Comparison of ENCODE assay signal across 21 cellular contexts in the genomic region with DNA sequence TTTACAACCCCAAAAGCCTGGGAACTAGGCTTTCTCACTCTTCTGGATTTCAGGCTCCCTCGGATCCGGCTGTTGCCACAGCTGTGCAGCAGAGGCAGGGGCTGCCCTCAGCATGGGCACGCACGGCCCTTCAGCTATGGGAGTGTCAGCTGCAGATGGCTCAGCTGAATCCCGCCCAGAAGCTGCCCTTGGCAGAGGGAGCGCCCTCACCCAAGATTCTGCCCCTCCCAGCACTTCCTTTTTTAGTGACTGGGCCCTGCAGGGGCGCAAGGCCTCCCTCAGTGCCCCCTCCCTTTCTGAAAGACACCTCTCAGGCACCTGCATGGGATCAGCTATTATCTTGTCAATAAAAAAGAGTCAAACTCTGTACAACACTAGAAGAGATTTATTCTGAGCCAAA.
A peak's percentile ranks its signal among the peaks of the same experiment; 100 is the strongest.
DNase-seq lines count a peak whose midpoint lies in the region; ATAC-seq and TF ChIP-seq lines count a peak whose summit lies in the region.
"Had no signal": no experiment of that assay in that cellular context is flagged by ENCODE, and none has a peak within 500 bp of the region (broad histone marks: within the 10 kb centered on the region; RNA-seq: fewer than 3 reads in every experiment).

No MANE protein-coding gene starts in this region.

- POLR2A ChIA-PET in SK-N-SH (lab: Yijun Ruan, JAX) = no interaction called here

- intact Hi-C loops in mucosa of descending colon (cut with DNase I, micrococcal nuclease) = no loop called here

- no peak for TF ChIP-seq EP300 in SK-N-SH (IDR thresholded peaks at IDR 0.05; ENCODE audit: borderline replicate concordance in 1 of 2, low read depth in 1 of 2, low read length in 1 of 2)

- no peaks in the 10 kb centered on the region for H3K4me1 Mint-ChIP-seq in central memory CD8-positive, alpha-beta T cell

- H2AFZ ChIP-seq in SK-N-SH (ENCODE audit: low read depth) = no peak overlapping the region
- H2AFZ ChIP-seq: GM23248 had no signal

- no peak for ATAC-seq in central memory CD8-positive, alpha-beta T cell (replicated peaks; ENCODE audit: extremely low read depth, poor library complexity, severe bottlenecking)
- ATAC-seq in mucosa of descending colon = peak; percentile 27
- ATAC-seq: SK-N-SH treated with all-trans-retinoic acid at 6 μM for 48 hours had no signal

- H3K27ac Mint-ChIP-seq in central memory CD8-positive, alpha-beta T cell (ENCODE audit: low read depth) = peak overlapping the region; percentile 16

- no peaks in the 10 kb centered on the region for H3F3A ChIP-seq in SK-N-SH (replicated peaks; ENCODE audit: insufficient read depth)

- H3K36me3 Mint-ChIP-seq in central memory CD8-positive, alpha-beta T cell (ENCODE audit: insufficient read depth) = no peaks in the 10 kb centered on the region

- DNase-seq in DMS 273 (lab: John Stamatoyannopoulos, UW; ENCODE audit: unreplicated experiment) = peak; percentile 11
- DNase-seq in DMS 273 treated with DMSO at 0.1 percent for 48 hours (lab: John Stamatoyannopoulos, UW) = no peak
- no peak for DNase-seq in central memory CD8-positive, alpha-beta T cell (ENCODE audit: low spot score in 2 of 2)
- DNase-seq in mucosa of descending colon = no peak
- no peak for DNase-seq in NCI-H1092 (lab: John Stamatoyannopoulos, UW)
- no peak for DNase-seq in SK-N-SH
- DNase-seq in NCI-H345 (lab: John Stamatoyannopoulos, UW) = no peak
- DNase-seq: Calu3, GM23248, H9, Kasumi-1, NCI-H1092 treated with DMSO at 0.1 percent for 48 hours, NCI-H1436, NCI-H187 treated with DMSO at 0.1 percent for 48 hours, NCI-H2171 treated with DMSO at 0.1 percent for 48 hours, NCI-H446, NCI-H524 treated with DMSO at 0.1 percent for 48 hours, NCI-H774, SIG-M5 had no signal

- peaks cover 56% of the 10 kb centered on the region for H3K27me3 Mint-ChIP-seq in central memory CD8-positive, alpha-beta T cell

- H3K9me3 Mint-ChIP-seq in central memory CD8-positive, alpha-beta T cell = no peaks in the 10 kb centered on the region

- H3K27ac ChIP-seq in SK-N-SH (ENCODE audit: low read depth in 2 of 2, low read length in 1 of 2) = no peak overlapping the region
- H3K27ac ChIP-seq: 22Rv1, GM23248 had no signal

- 75% methylated on average over 4 of the region's 7 CpGs for WGBS in SK-N-SH (ENCODE audit: low lambda C conversion rate)

- H3K4me1 ChIP-seq in mucosa of descending colon (ENCODE audit: low read depth) (no peaks in the 10 kb centered on the region), SK-N-SH (ENCODE audit: control insufficient read depth in 1 of 2, insufficient read depth in 2 of 2, low read depth in 1 of 2, low read length in 1 of 2) (no peaks in the 10 kb centered on the region)

- CTCF ChIA-PET in SK-N-SH (lab: Yijun Ruan, JAX) = no interaction called here

- H3K9me3 ChIP-seq in mucosa of descending colon (no peaks in the 10 kb centered on the region), SK-N-SH (no peaks in the 10 kb centered on the region)

- H3K4me3 Mint-ChIP-seq in central memory CD8-positive, alpha-beta T cell = no peak overlapping the region
- H3K4me3 Mint-ChIP-seq: H9 had no signal

- H3K36me3 ChIP-seq in mucosa of descending colon (ENCODE audit: low read depth) = no peaks in the 10 kb centered on the region
- H3K36me3 ChIP-seq in SK-N-SH (replicated peaks in 1 of 2; ENCODE audit: control insufficient read depth in 1 of 2, insufficient read depth in 2 of 2, low read length in 1 of 2) = no peaks in the 10 kb centered on the region

- H3K79me2 ChIP-seq in SK-N-SH (ENCODE audit: insufficient read depth) = no peaks in the 10 kb centered on the region

- TF ChIP-seq CTCF in mucosa of descending colon (IDR thresholded peaks at IDR 0.05) = no peak
- TF ChIP-seq CTCF in SK-N-SH (IDR thresholded peaks at IDR 0.05) = no peak

- TF ChIP-seq RAD21 in SK-N-SH (IDR thresholded peaks at IDR 0.05; ENCODE audit: low read length) = no peak

- no peaks in the 10 kb centered on the region for H3K9me2 ChIP-seq in SK-N-SH

- no peaks in the 10 kb centered on the region for H3K27me3 ChIP-seq in SK-N-SH (ENCODE audit: insufficient read depth)

- H4K20me1 ChIP-seq in SK-N-SH (ENCODE audit: insufficient read depth) = no peaks in the 10 kb centered on the region

- H3K4me3 ChIP-seq in mucosa of descending colon (no peak overlapping the region), SK-N-SH (ENCODE audit: low read depth in 2 of 2, low read length in 1 of 2) (no peak overlapping the region)
- H3K4me3 ChIP-seq: GM23248 had no signal

- no peak overlapping the region for H3K9ac ChIP-seq in SK-N-SH
- H3K9ac ChIP-seq: GM23248 had no signal

- H3K4me2 ChIP-seq in SK-N-SH = no peak overlapping the region

TF ChIP-seq in SK-N-SH, 30 proteins besides CTCF, POLR2A, EP300 and RAD21:
- TF ChIP-seq SIN3A (IDR thresholded peaks at IDR 0.05; ENCODE audit: borderline replicate concordance, low read depth, low read length) (no peak), RCOR1 (IDR thresholded peaks at IDR 0.05; ENCODE audit: low read length) (no peak), MEF2A (IDR thresholded peaks at IDR 0.05; ENCODE audit: borderline replicate concordance, low read depth) (no peak), JUND (IDR thresholded peaks at IDR 0.05) (no peak), MXI1 (IDR thresholded peaks at IDR 0.05; ENCODE audit: low read depth, low read length) (no peak), FOSL2 (IDR thresholded peaks at IDR 0.05; ENCODE audit: borderline replicate concordance, low read depth) (no peak), CHD2 (IDR thresholded peaks at IDR 0.05; ENCODE audit: low read length, partially characterized antibody) (no peak), ELF1 (IDR thresholded peaks at IDR 0.05) (no peak), NRF1 (IDR thresholded peaks at IDR 0.05; ENCODE audit: low read depth, low read length) (no peak), NFIC (IDR thresholded peaks at IDR 0.05; ENCODE audit: borderline replicate concordance) (no peak), TEAD4 (IDR thresholded peaks at IDR 0.05; ENCODE audit: borderline replicate concordance, insufficient read depth) (no peak), TAF1 (IDR thresholded peaks at IDR 0.05; ENCODE audit: borderline replicate concordance, low read depth, low read length) (no peak), GATA2 (CRISPR knock-in tag; IDR thresholded peaks at IDR 0.05) (no peak), SMC3 (IDR thresholded peaks at IDR 0.05; ENCODE audit: low read depth, low read length) (no peak), FOXM1 (IDR thresholded peaks at IDR 0.05; ENCODE audit: low read depth) (no peak), TCF12 (IDR thresholded peaks at IDR 0.05) (no peak), EZH2phosphoT487 (IDR thresholded peaks at IDR 0.05; ENCODE audit: borderline replicate concordance, low read depth) (no peak), POLR2AphosphoS5 (IDR thresholded peaks at IDR 0.05; ENCODE audit: low read depth, low read length) (no peak)
- TF ChIP-seq, protein P1, sequence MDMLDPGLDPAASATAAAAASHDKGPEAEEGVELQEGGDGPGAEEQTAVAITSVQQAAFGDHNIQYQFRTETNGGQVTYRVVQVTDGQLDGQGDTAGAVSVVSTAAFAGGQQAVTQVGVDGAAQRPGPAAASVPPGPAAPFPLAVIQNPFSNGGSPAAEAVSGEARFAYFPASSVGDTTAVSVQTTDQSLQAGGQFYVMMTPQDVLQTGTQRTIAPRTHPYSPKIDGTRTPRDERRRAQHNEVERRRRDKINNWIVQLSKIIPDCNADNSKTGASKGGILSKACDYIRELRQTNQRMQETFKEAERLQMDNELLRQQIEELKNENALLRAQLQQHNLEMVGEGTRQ (IDR thresholded peaks at IDR 0.05; ENCODE audit: borderline replicate concordance, low read depth, low read length) = no peak
- TF ChIP-seq, protein P2, sequence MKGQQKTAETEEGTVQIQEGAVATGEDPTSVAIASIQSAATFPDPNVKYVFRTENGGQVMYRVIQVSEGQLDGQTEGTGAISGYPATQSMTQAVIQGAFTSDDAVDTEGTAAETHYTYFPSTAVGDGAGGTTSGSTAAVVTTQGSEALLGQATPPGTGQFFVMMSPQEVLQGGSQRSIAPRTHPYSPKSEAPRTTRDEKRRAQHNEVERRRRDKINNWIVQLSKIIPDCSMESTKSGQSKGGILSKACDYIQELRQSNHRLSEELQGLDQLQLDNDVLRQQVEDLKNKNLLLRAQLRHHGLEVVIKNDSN (IDR thresholded peaks at IDR 0.05; ENCODE audit: borderline replicate concordance, low read depth) = no peak
